In genomic region chr21:45303751-45304150, GRCh38 we compare ENCODE assay signal across 1 cellular context.
TF ChIP-seq lines count a peak whose summit lies in the region.

No MANE protein-coding gene starts in this region.

TF ChIP-seq in WTC11, 78 proteins besides CTCF, POLR2A, EP300 and RAD21 (continued from another document):
- TF ChIP-seq, protein P1, sequence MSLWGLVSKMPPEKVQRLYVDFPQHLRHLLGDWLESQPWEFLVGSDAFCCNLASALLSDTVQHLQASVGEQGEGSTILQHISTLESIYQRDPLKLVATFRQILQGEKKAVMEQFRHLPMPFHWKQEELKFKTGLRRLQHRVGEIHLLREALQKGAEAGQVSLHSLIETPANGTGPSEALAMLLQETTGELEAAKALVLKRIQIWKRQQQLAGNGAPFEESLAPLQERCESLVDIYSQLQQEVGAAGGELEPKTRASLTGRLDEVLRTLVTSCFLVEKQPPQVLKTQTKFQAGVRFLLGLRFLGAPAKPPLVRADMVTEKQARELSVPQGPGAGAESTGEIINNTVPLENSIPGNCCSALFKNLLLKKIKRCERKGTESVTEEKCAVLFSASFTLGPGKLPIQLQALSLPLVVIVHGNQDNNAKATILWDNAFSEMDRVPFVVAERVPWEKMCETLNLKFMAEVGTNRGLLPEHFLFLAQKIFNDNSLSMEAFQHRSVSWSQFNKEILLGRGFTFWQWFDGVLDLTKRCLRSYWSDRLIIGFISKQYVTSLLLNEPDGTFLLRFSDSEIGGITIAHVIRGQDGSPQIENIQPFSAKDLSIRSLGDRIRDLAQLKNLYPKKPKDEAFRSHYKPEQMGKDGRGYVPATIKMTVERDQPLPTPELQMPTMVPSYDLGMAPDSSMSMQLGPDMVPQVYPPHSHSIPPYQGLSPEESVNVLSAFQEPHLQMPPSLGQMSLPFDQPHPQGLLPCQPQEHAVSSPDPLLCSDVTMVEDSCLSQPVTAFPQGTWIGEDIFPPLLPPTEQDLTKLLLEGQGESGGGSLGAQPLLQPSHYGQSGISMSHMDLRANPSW (CRISPR knock-in tag; conservative IDR thresholded peaks at IDR 0.05; ENCODE audit: low read depth): no peak
- no peak for TF ChIP-seq ZNF281 (CRISPR knock-in tag; IDR thresholded peaks at IDR 0.05)
- TF ChIP-seq NFYB (CRISPR knock-in tag; conservative IDR thresholded peaks at IDR 0.05; ENCODE audit: low read depth): no peak
- no peak for TF ChIP-seq HMGA2 (CRISPR knock-in tag; IDR thresholded peaks at IDR 0.05)
- no peak for TF ChIP-seq TP53 (CRISPR knock-in tag; IDR thresholded peaks at IDR 0.05)
- TF ChIP-seq RELA (CRISPR knock-in tag; IDR thresholded peaks at IDR 0.05; ENCODE audit: borderline replicate concordance): no peak
- TF ChIP-seq NFE2L1 (CRISPR knock-in tag; IDR thresholded peaks at IDR 0.05): no peak
- no peak for TF ChIP-seq ZNF263 (CRISPR knock-in tag; IDR thresholded peaks at IDR 0.05; ENCODE audit: low read depth)
- no peak for TF ChIP-seq SP1 (CRISPR knock-in tag; conservative IDR thresholded peaks at IDR 0.05)
- TF ChIP-seq NR2C2 (CRISPR knock-in tag; IDR thresholded peaks at IDR 0.05): no peak
